In the genomic region with DNA sequence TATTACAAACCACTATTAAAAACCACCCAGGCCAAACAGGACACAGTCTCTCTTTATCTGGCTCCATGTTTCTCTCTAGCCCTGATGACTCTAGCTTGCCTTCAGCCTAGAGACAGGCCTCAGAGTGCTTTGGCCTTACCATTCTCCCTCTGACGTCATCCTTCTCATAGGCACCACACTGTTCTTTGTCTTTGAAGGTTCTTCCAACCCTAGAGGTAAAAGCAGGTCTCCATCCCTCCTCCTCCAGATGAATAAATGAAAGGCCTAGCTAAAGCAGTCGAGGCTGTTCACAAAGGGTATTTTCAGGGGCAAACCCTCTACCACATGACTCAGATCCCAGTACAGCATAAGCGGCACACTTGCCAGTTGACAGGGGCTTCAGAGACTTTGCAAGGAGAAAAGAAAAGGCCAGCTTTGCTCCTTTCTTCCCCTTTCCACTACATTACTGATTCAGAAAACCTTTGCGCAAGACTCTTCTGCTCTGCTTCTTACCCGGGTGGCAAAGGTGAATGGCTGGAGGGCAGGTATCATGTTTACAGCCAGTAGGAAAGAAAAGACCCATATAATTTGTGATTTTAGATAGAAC, we compare ENCODE assay signal across 9 cellular contexts. TPM values are rescaled to one million over a fixed set of nuclear protein-coding genes. Genes with fewer than 3 reads are reported as not detected.
DNase-seq lines count a peak whose midpoint lies in the region; ATAC-seq lines count a peak whose summit lies in the region.
"Had no signal": no experiment of that assay in that cellular context is flagged by ENCODE, and none has a peak within 500 bp of the region (broad histone marks: within the 10 kb centered on the region; RNA-seq: fewer than 3 reads in every experiment).

No MANE protein-coding gene starts in this region.

- DNase-seq in activated naive CD4-positive, alpha-beta T cell treated with anti-CD3 and anti-CD28 coated beads, Interleukin-2, amount 10 ng/mL, durations not matched to agents 7 days and 5 days, result no peak
- no peak for DNase-seq in activated naive CD4-positive, alpha-beta T cell treated with anti-CD3 and anti-CD28 coated beads, Interleukin-2, amount 50 U/mL, for 16 hours
- DNase-seq in activated naive CD8-positive, alpha-beta T cell treated with anti-CD3 and anti-CD28 coated beads, Interleukin-2, amount 50 U/mL, for 24 hours, result no peak
- DNase-seq in SW480 (ENCODE audit: low spot score), result no peak
- no peak for DNase-seq in dermis blood vessel endothelial cell
- no peak for DNase-seq in NCI-H1105 treated with DMSO at 0.1 percent for 48 hours (lab: John Stamatoyannopoulos, UW)
- DNase-seq in activated effector memory CD4-positive, alpha-beta T cell treated with anti-CD3 and anti-CD28 coated beads, Interleukin-2, amount 50 U/mL, for 16 hours, result no peak
- DNase-seq: anterior cingulate cortex had no signal

- no peak overlapping the region for H3K4me3 Mint-ChIP-seq in activated naive CD4-positive, alpha-beta T cell treated with anti-CD3 and anti-CD28 coated beads, Interleukin-2, amount 10 ng/mL, durations not matched to agents 7 days and 5 days
- H3K4me3 Mint-ChIP-seq in activated naive CD8-positive, alpha-beta T cell treated with anti-CD3 and anti-CD28 coated beads, Interleukin-2, amount 50 U/mL, for 24 hours, result peak overlapping the region; percentile 6

- H3K36me3 Mint-ChIP-seq in activated naive CD4-positive, alpha-beta T cell treated with anti-CD3 and anti-CD28 coated beads, Interleukin-2, amount 10 ng/mL, durations not matched to agents 7 days and 5 days, result peaks cover 19% of the 10 kb centered on the region
- peaks cover 40% of the 10 kb centered on the region for H3K36me3 Mint-ChIP-seq in activated naive CD8-positive, alpha-beta T cell treated with anti-CD3 and anti-CD28 coated beads, Interleukin-2, amount 50 U/mL, for 24 hours (ENCODE audit: low read depth)

- CTCF ChIA-PET in activated naive CD4-positive, alpha-beta T cell treated with anti-CD3 and anti-CD28 coated beads, Interleukin-2, amount 10 ng/mL, durations not matched to agents 7 days and 5 days (lab: Charles Lee), result interaction anchor here (0.8 to 1.4 kb wide), 5 partner anchors 74 to 84 kb away, joined by 3 to 4 read pairs (median 3); no protein-coding TSS in a partner anchor

- H3K9me3 Mint-ChIP-seq in activated naive CD4-positive, alpha-beta T cell treated with anti-CD3 and anti-CD28 coated beads, Interleukin-2, amount 10 ng/mL, durations not matched to agents 7 days and 5 days, result peaks cover 4% of the 10 kb centered on the region
- no peaks in the 10 kb centered on the region for H3K9me3 Mint-ChIP-seq in activated naive CD8-positive, alpha-beta T cell treated with anti-CD3 and anti-CD28 coated beads, Interleukin-2, amount 50 U/mL, for 24 hours

- peaks cover 32% of the 10 kb centered on the region for H3K4me1 Mint-ChIP-seq in activated naive CD4-positive, alpha-beta T cell treated with anti-CD3 and anti-CD28 coated beads, Interleukin-2, amount 10 ng/mL, durations not matched to agents 7 days and 5 days
- H3K4me1 Mint-ChIP-seq in activated naive CD8-positive, alpha-beta T cell treated with anti-CD3 and anti-CD28 coated beads, Interleukin-2, amount 50 U/mL, for 24 hours, result peaks cover 52% of the 10 kb centered on the region

- H3K27me3 Mint-ChIP-seq in activated naive CD4-positive, alpha-beta T cell treated with anti-CD3 and anti-CD28 coated beads, Interleukin-2, amount 10 ng/mL, durations not matched to agents 7 days and 5 days, result no peaks in the 10 kb centered on the region
- H3K27me3 Mint-ChIP-seq in activated naive CD8-positive, alpha-beta T cell treated with anti-CD3 and anti-CD28 coated beads, Interleukin-2, amount 50 U/mL, for 24 hours, result no peaks in the 10 kb centered on the region

- peak; percentile 21 for ATAC-seq in HG03097 (IDR thresholded peaks at IDR 0.05; ENCODE audit: low FRiP score, unreplicated experiment)
- ATAC-seq in activated naive CD8-positive, alpha-beta T cell treated with anti-CD3 and anti-CD28 coated beads, Interleukin-2, amount 50 U/mL, for 24 hours, result peak; percentile 92

- H3K27ac Mint-ChIP-seq in activated naive CD4-positive, alpha-beta T cell treated with anti-CD3 and anti-CD28 coated beads, Interleukin-2, amount 10 ng/mL, durations not matched to agents 7 days and 5 days, result peak overlapping the region; percentile 73
- H3K27ac Mint-ChIP-seq in activated naive CD8-positive, alpha-beta T cell treated with anti-CD3 and anti-CD28 coated beads, Interleukin-2, amount 50 U/mL, for 24 hours, result peak overlapping the region; percentile 83

RNA-seq across cellular contexts. Expression of a gene that starts 14.8 kb away (rescaled TPM):
- 33.4 and 38.6 TPM in 2 replicates for total RNA-seq in dermis blood vessel endothelial cell

RNA-seq across cellular contexts. Expression of a gene that starts 33.8 kb away (rescaled TPM):
- total RNA-seq in dermis blood vessel endothelial cell, result 105 and 187 TPM in 2 replicates

RNA-seq across cellular contexts. Expression of a gene that starts 34.8 kb away (rescaled TPM):
- 154 and 176 TPM in 2 replicates for total RNA-seq in dermis blood vessel endothelial cell
